27 cellular contexts compared by ENCODE assay signal in the genomic region with DNA sequence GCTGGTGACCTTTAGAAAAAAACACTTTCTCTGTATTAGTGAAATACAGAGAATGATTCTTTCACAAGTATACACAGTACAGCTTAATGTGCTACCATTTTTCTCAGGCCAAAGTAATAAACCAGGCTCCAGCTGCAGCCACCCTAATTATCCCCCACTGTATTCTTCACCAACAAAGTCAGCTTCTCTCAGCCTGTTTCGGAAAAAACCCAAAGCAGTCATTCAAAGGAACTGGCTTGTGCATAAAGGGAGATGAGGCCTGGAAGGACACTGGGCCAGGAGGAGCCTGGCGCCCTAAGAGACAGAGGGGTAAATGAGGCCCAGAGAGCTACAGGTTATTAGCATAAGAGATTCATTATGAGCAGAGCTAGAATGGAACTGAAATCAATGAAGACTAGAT. TPM values are rescaled to one million over a fixed set of nuclear protein-coding genes. Genes with fewer than 3 reads are reported as not detected.
DNase-seq lines count a peak whose midpoint lies in the region; ATAC-seq and TF ChIP-seq lines count a peak whose summit lies in the region.
"Had no signal": no experiment of that assay in that cellular context is flagged by ENCODE, and none has a peak within 500 bp of the region (broad histone marks: within the 10 kb centered on the region; RNA-seq: fewer than 3 reads in every experiment).

No MANE protein-coding gene starts in this region.

- H3K9ac ChIP-seq in smooth muscle cell (ENCODE audit: low read depth): no peak overlapping the region
- H3K9ac ChIP-seq: BLaER1 treated with 17β-estradiol and CSF1 and Interleukin-3, amounts not matched to agents 10 nM and 100 nM had no signal

- TF ChIP-seq CTCF in smooth muscle cell (IDR thresholded peaks at IDR 0.05; ENCODE audit: borderline replicate concordance, insufficient read depth, poor library complexity, severe bottlenecking): no peak

- peaks cover 15% of the 10 kb centered on the region for H3K4me1 ChIP-seq in smooth muscle cell (ENCODE audit: low read depth)

- peaks cover 3% of the 10 kb centered on the region for H3F3A ChIP-seq in smooth muscle cell (ENCODE audit: low read depth)

- intact Hi-C loops in sciatic nerve (cut with DNase I): no loop called here
- intact Hi-C loops in left cardiac atrium (cut with DNase I): no loop called here

- H2AFZ ChIP-seq in smooth muscle cell (ENCODE audit: low read depth): no peak overlapping the region

- H3K79me2 ChIP-seq in smooth muscle cell (ENCODE audit: low read depth): peaks cover 5% of the 10 kb centered on the region

- 89% methylated on average over 2 of the region's 2 CpGs for WGBS in smooth muscle cell (ENCODE audit: low lambda C conversion rate)

- H3K4me3 ChIP-seq in smooth muscle cell: no peak overlapping the region
- H3K4me3 ChIP-seq: BLaER1 treated with 17β-estradiol and CSF1 and Interleukin-3, amounts not matched to agents 10 nM and 100 nM; lower lobe of right lung; spleen had no signal

- H3K36me3 ChIP-seq in smooth muscle cell (ENCODE audit: low read depth): no peaks in the 10 kb centered on the region
- H3K36me3 ChIP-seq: BLaER1 treated with 17β-estradiol and CSF1 and Interleukin-3, amounts not matched to agents 10 nM and 100 nM; lower lobe of right lung; neutrophil; spleen; WERI-Rb-1 had no signal

- no peak overlapping the region for H3K4me2 ChIP-seq in smooth muscle cell
- H3K4me2 ChIP-seq: BLaER1 treated with 17β-estradiol and CSF1 and Interleukin-3, amounts not matched to agents 10 nM and 100 nM had no signal

- H3K27ac ChIP-seq in cingulate gyrus (ENCODE audit: low read depth, low read length): peak overlapping the region; percentile 1
- no peak overlapping the region for H3K27ac ChIP-seq in smooth muscle cell (ENCODE audit: low read depth)
- H3K27ac ChIP-seq: BLaER1 treated with 17β-estradiol and CSF1 and Interleukin-3, amounts not matched to agents 10 nM and 100 nM; foreskin keratinocyte; lower lobe of right lung; neutrophil; spleen; WERI-Rb-1 had no signal

- ATAC-seq in sciatic nerve (peak; percentile 74), left cardiac atrium (no peak)
- ATAC-seq: activated T-helper 17 cell treated with anti-CD3 and anti-CD28 coated beads, Interleukin-2, amount 50 U/mL, for 72 hours; foreskin keratinocyte; lower lobe of right lung; SK-N-SH treated with all-trans-retinoic acid at 6 μM for 48 hours; stimulated activated naive B cell treated with anti-CD40 and anti-IgM and Interleukin-4, amounts not matched to agents 10 μg/mL and 1 μg/mL and 100 μg/mL, for 72 hours had no signal

- no peaks in the 10 kb centered on the region for H3K9me3 ChIP-seq in smooth muscle cell (replicated peaks; ENCODE audit: low read depth)
- H3K9me3 ChIP-seq: lower lobe of right lung, neutrophil, spleen had no signal

- H3K27me3 ChIP-seq in smooth muscle cell (ENCODE audit: low read depth): no peaks in the 10 kb centered on the region
- H3K27me3 ChIP-seq: BLaER1 treated with 17β-estradiol and CSF1 and Interleukin-3, amounts not matched to agents 10 nM and 100 nM; foreskin keratinocyte; neutrophil; spleen had no signal

- H4K20me1 ChIP-seq in smooth muscle cell (ENCODE audit: low read depth): no peaks in the 10 kb centered on the region
- H4K20me1 ChIP-seq: BLaER1 treated with 17β-estradiol and CSF1 and Interleukin-3, amounts not matched to agents 10 nM and 100 nM had no signal

- in situ Hi-C loops in G401 (cut with HindIII; ENCODE audit: low sequenced_read_pairs): no loop called here

- peak; percentile 22 for DNase-seq in G401 (ENCODE audit: low spot score)
- peak; percentile 85 for DNase-seq in medulla oblongata (ENCODE audit: extremely low spot score)
- DNase-seq in sciatic nerve (ENCODE audit: low spot score): no peak
- no peak for DNase-seq in NOMO-1 (lab: John Stamatoyannopoulos, UW; ENCODE audit: unreplicated experiment in 2 of 2)
- DNase-seq in activated CD8-positive, alpha-beta memory T cell treated with anti-CD3 and anti-CD28 coated beads, Interleukin-2, amount 50 U/mL, for 4 hours: no peak
- DNase-seq in left cardiac atrium: no peak
- no peak for DNase-seq in smooth muscle cell (lab: John Stamatoyannopoulos, UW; ENCODE audit: unreplicated experiment)
- DNase-seq: effector CD8-positive, alpha-beta T cell; foreskin keratinocyte; lower lobe of right lung; NCI-H1092 treated with DMSO at 0.1 percent for 48 hours; NCI-H1930; NCI-H345; NCI-H82; OCI-M1; spleen; stimulated activated CD4-positive, alpha-beta T cell treated with anti-CD3 and anti-CD28 coated beads, Interleukin-4, amount 100 ng/mL, for 24 hours; stimulated activated naive B cell treated with anti-CD40 and anti-IgM and Interleukin-4, amounts not matched to agents 10 μg/mL and 1 μg/mL and 100 μg/mL, for 72 hours; WERI-Rb-1 had no signal

RNA-seq across cellular contexts. Expression of a gene that starts 9.2 kb away (rescaled TPM):
- total RNA-seq in G401 (2014; rRNA removed; shearing (Covaris generic)): 13.0 and 23.2 TPM in 2 replicates
- 66.6 TPM for total RNA-seq in sciatic nerve
- 10 to 100 TPM; 30.5 to 47.8 TPM for total RNA-seq in left cardiac atrium
- total RNA-seq in smooth muscle cell: 8.2 and 10.2 TPM in 2 replicates
- 3.1 and 6.8 TPM in 2 replicates for polyA plus RNA-seq in smooth muscle cell

RNA-seq across cellular contexts. Expression of a gene that starts 59.4 kb away (rescaled TPM):
- 1.2 TPM in 1 of 2 replicates, not detected in the other for total RNA-seq in G401 (2014; rRNA removed; shearing (Covaris generic))
- total RNA-seq in sciatic nerve (1.1 TPM), left cardiac atrium (10 to 100 TPM in 1 of 2 donors, 1 to 10 TPM in 1; 2.1 to 13.1 TPM), smooth muscle cell (2.4 and 3.9 TPM in 2 replicates)
- polyA plus RNA-seq in smooth muscle cell: 1.7 and 5.6 TPM in 2 replicates
- total RNA-seq: activated T-helper 17 cell treated with anti-CD3 and anti-CD28 coated beads, Interleukin-2, amount 50 U/mL, for 72 hours; Daoy; foreskin keratinocyte; T-helper 2 cell treated with Interferon-gamma antibody and Interleukin-4, amounts not matched to agents 100 ng/mL and 5 ng/mL, for 36 hours had no signal
- polyA plus RNA-seq: keratinocyte had no signal

Comparison
In these comparisons a context has a peak if more than half of its experiments do, and no peak if none do; other contexts are left out.
1. DNase-seq: peak in G401 (single experiment) and medulla oblongata (single experiment); none in sciatic nerve (single experiment), NOMO-1 (0 of 2), activated CD8-positive, alpha-beta memory T cell treated with anti-CD3 and anti-CD28 coated beads, Interleukin-2, amount 50 U/mL, for 4 hours (single experiment), left cardiac atrium (single experiment) and smooth muscle cell (single experiment).